Comparison of ENCODE assay signal across 1 cellular context in genomic region chr17:80263253-80264047, GRCh38.
A peak's percentile ranks its signal among the peaks of the same experiment; 100 is the strongest.
TF ChIP-seq lines count a peak whose summit lies in the region.

No MANE protein-coding gene starts in this region.

TF ChIP-seq in HepG2, 621 proteins besides CTCF, POLR2A, EP300 and RAD21 (continued from another document and continues in another):
- TF ChIP-seq ZSCAN5A (CRISPR knock-in tag; IDR thresholded peaks at IDR 0.05; ENCODE audit: borderline replicate concordance) (no peak; the same call in 1 of the 2 replicates), SMC3 (IDR thresholded peaks at IDR 0.05; ENCODE audit: low read length) (no peak), RCOR2 (CRISPR knock-in tag; IDR thresholded peaks at IDR 0.05) (no peak), AGO1 (IDR thresholded peaks at IDR 0.05; ENCODE audit: low read depth, low read length, poor library complexity, severe bottlenecking) (peak; percentile 81), ARNT2 (CRISPR knock-in tag; IDR thresholded peaks at IDR 0.05; ENCODE audit: low read depth) (peak; percentile 69; the same call in 1 of the 2 replicates), ISL2 (CRISPR knock-in tag; IDR thresholded peaks at IDR 0.05) (peak; percentile 30; the same call in 1 of the 2 replicates), SNAPC5 (CRISPR knock-in tag; IDR thresholded peaks at IDR 0.05; ENCODE audit: borderline replicate concordance) (no peak), NFE2L1 (CRISPR knock-in tag; IDR thresholded peaks at IDR 0.05; ENCODE audit: borderline replicate concordance) (no peak), IKZF4 (CRISPR knock-in tag; IDR thresholded peaks at IDR 0.05; ENCODE audit: borderline replicate concordance, low read depth, not compliant biosample characterization) (peak; percentile 71), ZNF616 (CRISPR knock-in tag; IDR thresholded peaks at IDR 0.05; ENCODE audit: low read depth) (no peak), TEF (CRISPR knock-in tag; IDR thresholded peaks at IDR 0.05) (no peak; the same call in 1 of the 2 replicates), PAX8 (CRISPR knock-in tag; IDR thresholded peaks at IDR 0.05; ENCODE audit: borderline replicate concordance) (no peak), ZNF263 (CRISPR knock-in tag; IDR thresholded peaks at IDR 0.05) (no peak; the same call in 1 of the 2 replicates), RBAK (CRISPR knock-in tag; IDR thresholded peaks at IDR 0.05) (no peak), ZNF546 (CRISPR knock-in tag; conservative IDR thresholded peaks at IDR 0.05) (no peak), GABPB1 (CRISPR knock-in tag; IDR thresholded peaks at IDR 0.05) (peak; percentile 61), ADNP (CRISPR knock-in tag; IDR thresholded peaks at IDR 0.05) (no peak), MXD1 (CRISPR knock-in tag; IDR thresholded peaks at IDR 0.05) (peak; percentile 77), SMAD1 (CRISPR knock-in tag; IDR thresholded peaks at IDR 0.05; ENCODE audit: borderline replicate concordance, low read depth) (no peak; the same call in 1 of the 2 replicates), HNRNPLL (IDR thresholded peaks at IDR 0.05; ENCODE audit: low read depth, low read length, poor library complexity, severe bottlenecking) (peak; percentile 25), KLF13 (CRISPR knock-in tag; IDR thresholded peaks at IDR 0.05) (no peak), NCOA2 (CRISPR knock-in tag; IDR thresholded peaks at IDR 0.05) (peak; percentile 57; the same call in 1 of the 2 replicates), SMARCE1 (IDR thresholded peaks at IDR 0.05; ENCODE audit: borderline replicate concordance) (no peak), ZBED4 (CRISPR knock-in tag; IDR thresholded peaks at IDR 0.05; ENCODE audit: borderline replicate concordance) (peak; percentile 79; the same call in 1 of the 2 replicates), ZNF275 (CRISPR knock-in tag; IDR thresholded peaks at IDR 0.05; ENCODE audit: borderline replicate concordance) (0 out of 2 replicates have a peak, but pooled peaks have one; percentile 53), TCF7 (IDR thresholded peaks at IDR 0.05; ENCODE audit: low read depth) (no peak), SUZ12 (IDR thresholded peaks at IDR 0.05; ENCODE audit: low read depth, low read length) (no peak), YY1 (IDR thresholded peaks at IDR 0.05; ENCODE audit: insufficient read depth, insufficient replicate concordance, low read depth, low read length) (peak; percentile 55), ZNF839 (CRISPR knock-in tag; IDR thresholded peaks at IDR 0.05; ENCODE audit: borderline replicate concordance) (no peak), HNRNPK (IDR thresholded peaks at IDR 0.05; ENCODE audit: low read depth, low read length, poor library complexity, severe bottlenecking) (no peak), FOXK2 (IDR thresholded peaks at IDR 0.05) (peak; percentile 71; the same call in 1 of the 2 replicates), ELK4 (CRISPR knock-in tag; IDR thresholded peaks at IDR 0.05; ENCODE audit: borderline replicate concordance) (no peak), ZMYM3 (CRISPR knock-in tag; IDR thresholded peaks at IDR 0.05) (no peak; the same call in 1 of the 2 replicates), TBP (CRISPR knock-in tag; IDR thresholded peaks at IDR 0.05) (no peak), ZNF672 (CRISPR knock-in tag; IDR thresholded peaks at IDR 0.05) (no peak), ZNF660 (CRISPR knock-in tag; IDR thresholded peaks at IDR 0.05; ENCODE audit: borderline replicate concordance, low read depth) (no peak), ZNF550 (CRISPR knock-in tag; IDR thresholded peaks at IDR 0.05; ENCODE audit: borderline replicate concordance) (no peak), CC2D1A (CRISPR knock-in tag; IDR thresholded peaks at IDR 0.05) (no peak), XRCC5 (optimal IDR thresholded peaks at IDR 0.05; ENCODE audit: low read length) (peak; percentile 86), ZKSCAN8 (CRISPR knock-in tag; IDR thresholded peaks at IDR 0.05; ENCODE audit: borderline replicate concordance) (0 out of 2 replicates have a peak, but pooled peaks have one; percentile 85), MXD4 (CRISPR knock-in tag; IDR thresholded peaks at IDR 0.05) (peak; percentile 69; the same call in 1 of the 2 replicates), KMT2B (CRISPR knock-in tag; IDR thresholded peaks at IDR 0.05) (peak; percentile 73), PCBP1 (IDR thresholded peaks at IDR 0.05; ENCODE audit: borderline replicate concordance, low read depth, low read length) (0 out of 2 replicates have a peak, but pooled peaks have one; percentile 13), ZC3H13 (CRISPR knock-in tag; IDR thresholded peaks at IDR 0.05) (peak; percentile 62; the same call in 1 of the 2 replicates), ZNF362 (CRISPR knock-in tag; IDR thresholded peaks at IDR 0.05; ENCODE audit: borderline replicate concordance) (no peak), TERF1 (CRISPR knock-in tag; IDR thresholded peaks at IDR 0.05) (no peak), ZNF383 (CRISPR knock-in tag; IDR thresholded peaks at IDR 0.05; ENCODE audit: borderline replicate concordance) (no peak), ZNF841 (CRISPR knock-in tag; IDR thresholded peaks at IDR 0.05; ENCODE audit: borderline replicate concordance) (no peak), RFX1 (IDR thresholded peaks at IDR 0.05) (no peak), HES4 (CRISPR knock-in tag; IDR thresholded peaks at IDR 0.05; ENCODE audit: borderline replicate concordance) (peak; percentile 46; the same call in 1 of the 2 replicates), ZBTB34 (CRISPR knock-in tag; IDR thresholded peaks at IDR 0.05) (0 out of 2 replicates have a peak, but pooled peaks have one; percentile 55), ZNF713 (CRISPR knock-in tag; IDR thresholded peaks at IDR 0.05) (no peak), TAF1 (CRISPR knock-in tag; IDR thresholded peaks at IDR 0.05) (peak; percentile 86), ZNF101 (CRISPR knock-in tag; IDR thresholded peaks at IDR 0.05; ENCODE audit: borderline replicate concordance, low read depth) (no peak), SKI (IDR thresholded peaks at IDR 0.05; ENCODE audit: partially characterized antibody) (peak; percentile 65), GATA4 (IDR thresholded peaks at IDR 0.05; ENCODE audit: borderline replicate concordance, low read depth) (peak; percentile 85), PAF1 (CRISPR knock-in tag; IDR thresholded peaks at IDR 0.05) (no peak; the same call in 1 of the 2 replicates), ZNF605 (CRISPR knock-in tag; IDR thresholded peaks at IDR 0.05) (0 out of 2 replicates have a peak, but pooled peaks have one; percentile 59), ZNF207 (IDR thresholded peaks at IDR 0.05; ENCODE audit: borderline replicate concordance) (peak; percentile 98)
